ENCODE assay signal across 2 cellular contexts in genomic region chr6:161959072-161959471, GRCh38.
TF ChIP-seq lines count a peak whose summit lies in the region.

No MANE protein-coding gene starts in this region.

TF ChIP-seq in WTC11, 78 proteins besides CTCF, POLR2A, EP300 and RAD21:
- TF ChIP-seq E2F1 (CRISPR knock-in tag; IDR thresholded peaks at IDR 0.05) (no peak), FOXJ3 (CRISPR knock-in tag; IDR thresholded peaks at IDR 0.05; ENCODE audit: borderline replicate concordance) (no peak)

TF ChIP-seq in H1, 55 proteins besides CTCF, POLR2A, EP300 and RAD21:
- no peak for TF ChIP-seq GABPA (IDR thresholded peaks at IDR 0.05; ENCODE audit: borderline replicate concordance, insufficient read depth, low read length)
- no peak for TF ChIP-seq HDAC2 (IDR thresholded peaks at IDR 0.05; ENCODE audit: borderline replicate concordance in 1 of 2, low read depth in 2 of 2, low read length in 2 of 2)
